Comparison of ENCODE assay signal across 8 cellular contexts in genomic region chr3:108091498-108092259, GRCh38. TPM values are rescaled to one million over a fixed set of nuclear protein-coding genes. Genes with fewer than 3 reads are reported as not detected.
DNase-seq lines count a peak whose midpoint lies in the region; ATAC-seq, FAIRE-seq and TF ChIP-seq lines count a peak whose summit lies in the region.

No MANE protein-coding gene starts in this region.

- H3K4me1 Mint-ChIP-seq in activated naive CD4-positive, alpha-beta T cell treated with anti-CD3 and anti-CD28 coated beads for 36 hours (ENCODE audit: low read depth): peaks cover 31% of the 10 kb centered on the region

- no peak for TF ChIP-seq POLR2A in gastrocnemius medialis (IDR thresholded peaks at IDR 0.05)

- H3K9me3 ChIP-seq in gastrocnemius medialis: no peaks in the 10 kb centered on the region

- peak overlapping the region; percentile 96 for H3K27ac Mint-ChIP-seq in activated naive CD4-positive, alpha-beta T cell treated with anti-CD3 and anti-CD28 coated beads for 36 hours

- peak overlapping the region; percentile 72 to 83 (median 78) for H3K27ac ChIP-seq in gastrocnemius medialis

- no peak for TF ChIP-seq CTCF in gastrocnemius medialis (IDR thresholded peaks at IDR 0.05 in 4 of 5, conservative IDR thresholded peaks at IDR 0.05 in 1 of 5)

- ATAC-seq in GM19035 (IDR thresholded peaks at IDR 0.05; ENCODE audit: unreplicated experiment) (peak; percentile 10), left cardiac atrium (peak in 1 of 2 donors; percentile 13), gastrocnemius medialis (peak in 1 of 2 donors; percentile 15)

- H3K9me3 Mint-ChIP-seq in activated naive CD4-positive, alpha-beta T cell treated with anti-CD3 and anti-CD28 coated beads for 36 hours: peaks cover 2% of the 10 kb centered on the region

- H3K27me3 Mint-ChIP-seq in activated naive CD4-positive, alpha-beta T cell treated with anti-CD3 and anti-CD28 coated beads for 36 hours (ENCODE audit: low read depth): no peaks in the 10 kb centered on the region

- FAIRE-seq in frontal cortex (lab: Jason Lieb, UNC): no peak

- H3K4me3 Mint-ChIP-seq in activated naive CD4-positive, alpha-beta T cell treated with anti-CD3 and anti-CD28 coated beads for 36 hours: peak overlapping the region; percentile 92

- H3K4me3 ChIP-seq in gastrocnemius medialis: peak overlapping the region; percentile 66 to 89 (median 84)

- H3K36me3 Mint-ChIP-seq in activated naive CD4-positive, alpha-beta T cell treated with anti-CD3 and anti-CD28 coated beads for 36 hours (ENCODE audit: low read depth): peaks cover 7% of the 10 kb centered on the region

- H3K4me1 ChIP-seq in gastrocnemius medialis: peaks cover 4 to 7% of the 10 kb centered on the region in 2 donors

- DNase-seq in NCI-H748 treated with DMSO at 0.1 percent for 48 hours (lab: John Stamatoyannopoulos, UW) (peak; percentile 17), left cardiac atrium (peak; percentile 56), gastrocnemius medialis (no peak), 8988T (no peak), amniotic stem cell (lab: John Stamatoyannopoulos, UW) (no peak), frontal cortex (ENCODE audit: low spot score in 2 of 2) (no peak)
- DNase-seq in activated naive CD4-positive, alpha-beta T cell treated with anti-CD3 and anti-CD28 coated beads for 36 hours: peak; percentile 34

- CTCF ChIA-PET in activated naive CD4-positive, alpha-beta T cell treated with anti-CD3 and anti-CD28 coated beads for 36 hours (lab: Charles Lee): interaction anchor here (0.6 to 2.1 kb wide), 7 partner anchors 12 to 133 kb away, joined by 3 to 7 read pairs (median 4); no protein-coding TSS in a partner anchor

- H3K27me3 ChIP-seq in gastrocnemius medialis: no peaks in the 10 kb centered on the region

- in situ Hi-C loops in gastrocnemius medialis (cut with MboI; ENCODE audit: low sequenced_read_pairs in 4 of 4): no loop called here

- H3K36me3 ChIP-seq in gastrocnemius medialis: no peaks in the 10 kb centered on the region

- intact Hi-C loops in activated naive CD4-positive, alpha-beta T cell treated with anti-CD3 and anti-CD28 coated beads for 36 hours (cut with micrococcal nuclease): loop anchor here (2.0 kb wide), 2 partner anchors 497 to 567 kb away; partner anchors contain the start of genes CIP2A and DZIP3
- intact Hi-C loops in left cardiac atrium (cut with DNase I) (loop anchor here in 1 of 2 donors (10.0 kb wide), 1 partner anchor 133 kb away; the partner anchor contains the start of gene IFT57), gastrocnemius medialis (cut with DNase I; ENCODE audit: low total_unique reads) (loop anchor here (1.0 to 10.0 kb wide), 5 partner anchors 39 to 659 kb away; partner anchors contain the start of genes BBX and IFT57)

RNA-seq across cellular contexts. Expression of gene CD47, which starts 0.8 kb away (rescaled TPM):
- 10 to 100 TPM; 60.2 to 63.7 TPM for total RNA-seq in activated naive CD4-positive, alpha-beta T cell treated with anti-CD3 and anti-CD28 coated beads for 36 hours
- total RNA-seq in left cardiac atrium (10 to 100 TPM; 75.0 to 93.3 TPM), gastrocnemius medialis (10 to 100 TPM; 14.5 to 30.3 (median 22.4) TPM), frontal cortex (444 TPM)

Comparison
In these comparisons a context has a peak if more than half of its experiments do, and no peak if none do; other contexts are left out.
1. DNase-seq: peak in NCI-H748 treated with DMSO at 0.1 percent for 48 hours (single experiment), activated naive CD4-positive, alpha-beta T cell treated with anti-CD3 and anti-CD28 coated beads for 36 hours (single experiment) and left cardiac atrium (single experiment); none in gastrocnemius medialis (0 of 2), 8988T (single experiment), amniotic stem cell (single experiment) and frontal cortex (0 of 2).